ENCODE assay signal across 26 cellular contexts in the genomic region with DNA sequence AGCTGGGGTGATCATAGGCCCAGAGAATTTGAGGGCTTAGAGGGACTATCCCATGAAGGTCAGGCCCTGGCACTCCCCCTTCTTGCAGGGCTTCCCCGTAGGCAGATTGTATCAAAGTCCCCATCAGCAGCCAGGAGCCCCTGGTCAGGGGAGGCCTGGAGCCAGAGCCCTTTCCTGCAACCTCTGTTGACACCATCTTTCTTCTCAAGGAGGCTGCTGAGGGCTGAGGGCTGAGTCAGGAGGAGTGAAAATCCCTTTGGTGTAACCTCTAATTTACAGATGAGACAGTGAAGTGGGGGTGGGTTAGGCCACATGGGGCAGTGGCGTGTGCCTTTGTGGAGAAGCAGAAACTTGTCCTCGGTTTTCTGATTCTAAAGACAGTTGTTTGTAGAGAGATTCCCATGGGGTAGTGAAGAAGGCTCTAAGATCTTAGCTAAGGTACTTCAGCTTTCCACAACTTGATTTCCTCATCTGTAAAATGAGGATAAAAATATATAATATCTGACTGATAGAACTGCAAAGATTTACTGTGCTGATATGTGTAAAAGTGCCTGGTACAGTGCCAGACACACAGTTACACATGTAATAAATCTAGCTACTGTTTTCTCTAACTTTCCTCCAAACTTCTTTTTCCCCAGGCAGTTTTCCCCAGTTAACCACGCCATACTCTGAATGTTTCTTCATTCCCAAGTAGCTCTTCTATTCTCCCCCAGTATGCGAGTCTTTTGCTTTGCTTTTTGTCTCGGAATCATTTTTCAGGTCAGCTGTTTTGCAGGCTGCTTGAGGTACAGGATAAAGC.
DNase-seq lines count a peak whose midpoint lies in the region; ATAC-seq, FAIRE-seq and TF ChIP-seq lines count a peak whose summit lies in the region.
"Had no signal": no experiment of that assay in that cellular context is flagged by ENCODE, and none has a peak within 500 bp of the region (broad histone marks: within the 10 kb centered on the region; RNA-seq: fewer than 3 reads in every experiment).

No MANE protein-coding gene starts in this region.

- H3K4me2 ChIP-seq in GM12878 (ENCODE audit: control insufficient read depth, insufficient read depth) (no peak overlapping the region), mesenchymal stem cell (ENCODE audit: low read length, poor library complexity, severe bottlenecking) (no peak overlapping the region), Karpas-422 (ENCODE audit: low read depth, low read length, poor library complexity, severe bottlenecking) (no peak overlapping the region)

- RAD21 ChIA-PET in GM12878 (lab: Charles Lee; ENCODE audit: unreplicated experiment), result interaction anchor here (1.0 to 2.3 kb wide), 3 partner anchors 10 to 256 kb away, joined by 3 to 5 read pairs (median 3); no protein-coding TSS in a partner anchor

- H3K14ac ChIP-seq in mesenchymal stem cell (ENCODE audit: low read length in 2 of 2), result no peak overlapping the region

- WGBS in GM12878 (ENCODE audit: insufficient coverage, insufficient replicate concordance, low lambda C conversion rate, missing lambda C conversion rate), result 33% methylated on average over 6 of the region's 6 CpGs
- WGBS in mesenchymal stem cell, result 60% methylated on average over 6 of the region's 6 CpGs

- TF ChIP-seq RAD21 in GM12878 (IDR thresholded peaks at IDR 0.05; ENCODE audit: insufficient read depth, low read depth, low read length), result no peak

- intact Hi-C loops in GM12878 (cut with micrococcal nuclease; ENCODE audit: unreplicated experiment), result no loop called here

- no peak overlapping the region for H4K8ac ChIP-seq in mesenchymal stem cell (ENCODE audit: low read length)

- no peaks in the 10 kb centered on the region for H4K20me1 ChIP-seq in GM12878 (ENCODE audit: control insufficient read depth, insufficient read depth)
- H4K20me1 ChIP-seq in Karpas-422 (ENCODE audit: insufficient read depth, low read depth, low read length), result no peaks in the 10 kb centered on the region

- TF ChIP-seq POLR2A in GM12878 (IDR thresholded peaks at IDR 0.05; ENCODE audit: low read depth, low read length) (no peak), GM18505 (IDR thresholded peaks at IDR 0.05; ENCODE audit: borderline replicate concordance, extremely low read depth, insufficient read depth, insufficient read length) (no peak)

- H3K23ac ChIP-seq in mesenchymal stem cell (ENCODE audit: low read length in 2 of 2), result no peak overlapping the region

- CTCF ChIA-PET in GM12878 (lab: Yijun Ruan, JAX), result interaction anchor here (1.1 to 1.6 kb wide), 3 partner anchors 9 to 11 kb away, joined by 3 to 6 read pairs (median 4); no protein-coding TSS in a partner anchor

- H3K9me3 ChIP-seq in GM12878 (replicated peaks; ENCODE audit: control insufficient read depth, insufficient read depth, low read length) (no peaks in the 10 kb centered on the region), mesenchymal stem cell (ENCODE audit: control insufficient read depth, low read length) (no peaks in the 10 kb centered on the region), Karpas-422 (ENCODE audit: low read length) (no peaks in the 10 kb centered on the region), SJCRH30 (replicated peaks) (no peaks in the 10 kb centered on the region)
- H3K9me3 ChIP-seq: esophagus muscularis mucosa, gastroesophageal sphincter, lower lobe of right lung, neutrophil, thoracic aorta had no signal

- peaks cover 2% of the 10 kb centered on the region for H3K79me1 ChIP-seq in mesenchymal stem cell (replicated peaks; ENCODE audit: low read length, poor library complexity, severe bottlenecking)

- ATAC-seq in GM12878 (peak; percentile 53), GM18505 (IDR thresholded peaks at IDR 0.05; ENCODE audit: unreplicated experiment) (no peak)
- ATAC-seq: gastroesophageal sphincter, lower lobe of right lung had no signal

- no peaks in the 10 kb centered on the region for H3K36me3 ChIP-seq in GM12878 (ENCODE audit: control insufficient read depth in 2 of 2, insufficient read depth in 2 of 2, low read length in 1 of 2)
- peaks cover 38 to 79% of the 10 kb centered on the region in 2 experiments for H3K36me3 ChIP-seq in mesenchymal stem cell (ENCODE audit: control insufficient read depth in 1 of 2, insufficient read depth in 2 of 2, low read depth in 1 of 2, low read length in 2 of 2)
- no peaks in the 10 kb centered on the region for H3K36me3 ChIP-seq in Karpas-422 (ENCODE audit: insufficient read depth, low read length)
- H3K36me3 ChIP-seq in SJCRH30, result no peaks in the 10 kb centered on the region
- H3K36me3 ChIP-seq: neutrophil had no signal

- no peak overlapping the region for H4K91ac ChIP-seq in mesenchymal stem cell (ENCODE audit: low read length)

- no TSS peak for BruUV-seq in GM12878 (replicated peaks; lab: Mats Ljungman, UMichigan)

- H3K79me2 ChIP-seq in GM12878 (ENCODE audit: control insufficient read depth, insufficient read depth, low read length), result no peaks in the 10 kb centered on the region
- H3K79me2 ChIP-seq in Karpas-422 (ENCODE audit: low read length), result no peaks in the 10 kb centered on the region

- H3K9ac ChIP-seq in GM12878 (ENCODE audit: control insufficient read depth, insufficient read depth, low read length) (no peak overlapping the region), mesenchymal stem cell (ENCODE audit: low read length) (no peak overlapping the region), Karpas-422 (ENCODE audit: low read length) (no peak overlapping the region)

- H3K27me3 ChIP-seq in GM12878 (replicated peaks in 1 of 2; ENCODE audit: control insufficient read depth in 2 of 2, insufficient read depth in 2 of 2, low read length in 1 of 2) (peaks cover 0 to 4% of the 10 kb centered on the region in 2 experiments; a peak in 3 of 4 replicates), mesenchymal stem cell (ENCODE audit: control insufficient read depth in 1 of 2, insufficient read depth in 1 of 2, low read length in 2 of 2) (no peaks in the 10 kb centered on the region), Karpas-422 (ENCODE audit: low read length) (no peaks in the 10 kb centered on the region), SJCRH30 (no peaks in the 10 kb centered on the region)
- H3K27me3 ChIP-seq: esophagus muscularis mucosa, gastroesophageal sphincter had no signal

- in situ Hi-C loops in GM12878 (cut with MboI), result no loop called here

- TF ChIP-seq EP300 in GM12878 (IDR thresholded peaks at IDR 0.05; ENCODE audit: borderline replicate concordance in 1 of 2, control insufficient read depth in 1 of 2, low read depth in 2 of 2, low read length in 2 of 2), result no peak

- no peak for FAIRE-seq in GM12878 (lab: Jason Lieb, UNC)
- FAIRE-seq: colon had no signal

- H3K18ac ChIP-seq in mesenchymal stem cell (ENCODE audit: low read depth in 1 of 2, low read length in 2 of 2), result no peak overlapping the region

- DNase-seq in M059J (ENCODE audit: low read depth) (peak; percentile 29), GM12878 (ENCODE audit: low read depth, low spot score) (peak; percentile 12), mesenchymal stem cell (peak; percentile 56), Karpas-422 (no peak), SJCRH30 (no peak)
- DNase-seq in stimulated activated CD4-positive, alpha-beta T cell treated with anti-CD3 and anti-CD28 coated beads, Interleukin-4, amount 100 ng/mL, for 4 hours, result no peak
- DNase-seq: activated CD4-positive, alpha-beta T cell treated with anti-CD3 and anti-CD28 coated beads, Interleukin-2, amount 50 U/mL, for 48 hours; activated CD8-positive, alpha-beta memory T cell treated with anti-CD3 and anti-CD28 coated beads, Interleukin-2, amount 50 U/mL, for 48 hours; activated naive CD8-positive, alpha-beta T cell treated with anti-CD3 and anti-CD28 coated beads for 36 hours; DMS79 treated with DMSO at 0.1 percent for 48 hours; H7; lower lobe of right lung; NCI-H146; NCI-H748 treated with DMSO at 0.1 percent for 48 hours; OCI-M1; SHP77; stimulated activated CD4-positive, alpha-beta T cell treated with anti-CD3 and anti-CD28 coated beads, Interleukin-2, amount 100 ng/mL, for 24 hours; stimulated activated naive CD4-positive, alpha-beta T cell had no signal

- peak overlapping the region; percentile 58 for H2AK5ac ChIP-seq in mesenchymal stem cell (ENCODE audit: low read length, severe bottlenecking)

- peak overlapping the region in 1 of 2 experiments; percentile 30 for H3K4ac ChIP-seq in mesenchymal stem cell (ENCODE audit: low read depth in 1 of 2, low read length in 2 of 2)

- POLR2A ChIA-PET in GM12878 (lab: Charles Lee), result interaction anchor here (0.6 kb wide), 1 partner anchor 324 kb away, joined by 3 read pairs; no protein-coding TSS in a partner anchor

- H2AFZ ChIP-seq in GM12878 (ENCODE audit: control insufficient read depth, low read depth, low read length) (no peak overlapping the region), mesenchymal stem cell (ENCODE audit: low read depth, low read length) (no peak overlapping the region), Karpas-422 (ENCODE audit: low read length) (no peak overlapping the region)

- no peak overlapping the region for H3K27ac ChIP-seq in GM12878 (ENCODE audit: control insufficient read depth, insufficient read depth)
- H3K27ac ChIP-seq in mesenchymal stem cell (ENCODE audit: low read length, poor library complexity, severe bottlenecking), result no peak overlapping the region
- H3K27ac ChIP-seq in Karpas-422 (ENCODE audit: low read length), result no peak overlapping the region
- H3K27ac ChIP-seq in SJCRH30, result no peak overlapping the region; the same call in 1 of the 2 replicates
- H3K27ac ChIP-seq: esophagus muscularis mucosa, gastroesophageal sphincter, lower lobe of right lung, neutrophil, skin epidermis, thoracic aorta, VCaP had no signal

- H2BK12ac ChIP-seq in mesenchymal stem cell (ENCODE audit: low read length in 2 of 2), result no peak overlapping the region

- SMC1A ChIA-PET in GM12878 (lab: Charles Lee; ENCODE audit: uncharacterized antibody, unreplicated experiment), result interaction anchor here (1.0 to 1.6 kb wide), 2 partner anchors 9 to 10 kb away, joined by 4 to 7 read pairs; no protein-coding TSS in a partner anchor

- no peak overlapping the region for H3K4me3 ChIP-seq in GM12878
- no peak overlapping the region for H3K4me3 ChIP-seq in mesenchymal stem cell (ENCODE audit: insufficient read depth in 1 of 2, low read depth in 1 of 2, low read length in 2 of 2)
- no peak overlapping the region for H3K4me3 ChIP-seq in Karpas-422 (ENCODE audit: low read length)
- H3K4me3 ChIP-seq in SJCRH30, result no peak overlapping the region
- H3K4me3 ChIP-seq: esophagus muscularis mucosa, gastroesophageal sphincter, lower lobe of right lung, skin epidermis, thoracic aorta had no signal

- no peak overlapping the region for H2BK15ac ChIP-seq in mesenchymal stem cell (ENCODE audit: low read depth, poor library complexity, severe bottlenecking)

- no peak overlapping the region for H2BK120ac ChIP-seq in mesenchymal stem cell (ENCODE audit: low read depth, low read length)

- TF ChIP-seq CTCF in GM12878 (IDR thresholded peaks at IDR 0.05 in 2 of 3, conservative IDR thresholded peaks at IDR 0.05 in 1 of 3; ENCODE audit: control insufficient read depth in 2 of 3, extremely low read depth in 1 of 3, insufficient read depth in 1 of 3, low read depth in 3 of 3, low read length in 3 of 3), result no peak

- no peak overlapping the region for H2BK5ac ChIP-seq in mesenchymal stem cell (ENCODE audit: low read depth, low read length, poor library complexity, severe bottlenecking)

- H3K9me2 ChIP-seq in Karpas-422 (replicated peaks; ENCODE audit: insufficient read depth, low read length), result no peaks in the 10 kb centered on the region

- H3K4me1 ChIP-seq in GM12878 (ENCODE audit: control insufficient read depth, insufficient read depth, low read length), result peaks cover 4% of the 10 kb centered on the region; the same call in 1 of the 2 replicates
- H3K4me1 ChIP-seq in mesenchymal stem cell (ENCODE audit: control insufficient read depth, insufficient read depth, low read depth, low read length), result peaks cover 13% of the 10 kb centered on the region
- H3K4me1 ChIP-seq in Karpas-422 (ENCODE audit: low read length), result no peaks in the 10 kb centered on the region
- peaks cover 45% of the 10 kb centered on the region for H3K4me1 ChIP-seq in SJCRH30
- H3K4me1 ChIP-seq: gastroesophageal sphincter, lower lobe of right lung had no signal

Comparison
In these comparisons a context has a peak if more than half of its experiments do, and no peak if none do; other contexts are left out.
1. DNase-seq: peak in M059J (single experiment), GM12878 (single experiment) and mesenchymal stem cell (single experiment); none in Karpas-422 (single experiment), stimulated activated CD4-positive, alpha-beta T cell treated with anti-CD3 and anti-CD28 coated beads, Interleukin-4, amount 100 ng/mL, for 4 hours (0 of 2) and SJCRH30 (0 of 2).